ENCODE assay signal across 26 cellular contexts in genomic region chr19:30635026-30635985, GRCh38.
"Had no signal": no experiment of that assay in that cellular context is flagged by ENCODE, and none has a peak within 500 bp of the region (broad histone marks: within the 10 kb centered on the region; RNA-seq: fewer than 3 reads in every experiment).

No MANE protein-coding gene starts in this region.

- H3K4me1 Mint-ChIP-seq: central memory CD8-positive, alpha-beta T cell had no signal

- H3K4me2 ChIP-seq: SK-N-SH had no signal

- H3K9me3 Mint-ChIP-seq: activated CD8-positive, alpha-beta T cell treated with anti-CD3 and anti-CD28 coated beads for 36 hours; activated T-helper 2 cell treated with anti-CD3 and anti-CD28 coated beads, Interferon-gamma antibody, Interleukin-2, Interleukin-4, amounts not matched to agents 10 μg/mL and 5 μg/mL and 100 μg/mL, durations not matched to agents 14 hours and 24 hours and 36 hours; central memory CD8-positive, alpha-beta T cell had no signal

- ATAC-seq: activated CD4-positive, CD25-positive, alpha-beta regulatory T cell treated with anti-CD3 and anti-CD28 coated beads, Interleukin-2, amount 50 U/mL, for 24 hours; activated CD8-positive, alpha-beta T cell treated with anti-CD3 and anti-CD28 coated beads for 36 hours; activated T-cell treated with anti-CD3 and anti-CD28 coated beads, Interleukin-2, amount 50 U/mL, for 72 hours; K562 had no signal

- H3K27ac Mint-ChIP-seq: activated CD8-positive, alpha-beta T cell treated with anti-CD3 and anti-CD28 coated beads for 36 hours; activated T-cell treated with anti-CD3 and anti-CD28 coated beads, Interleukin-2, amount 50 U/mL, for 72 hours; activated T-helper 2 cell treated with anti-CD3 and anti-CD28 coated beads, Interferon-gamma antibody, Interleukin-2, Interleukin-4, amounts not matched to agents 10 μg/mL and 5 μg/mL and 100 μg/mL, durations not matched to agents 14 hours and 24 hours and 36 hours had no signal

- H3K4me3 Mint-ChIP-seq: activated CD8-positive, alpha-beta T cell treated with anti-CD3 and anti-CD28 coated beads for 36 hours; activated T-cell treated with anti-CD3 and anti-CD28 coated beads, Interleukin-2, amount 50 U/mL, for 72 hours; central memory CD8-positive, alpha-beta T cell had no signal

- H3K9ac ChIP-seq: SK-N-SH had no signal

- H3K27me3 Mint-ChIP-seq: central memory CD8-positive, alpha-beta T cell had no signal

- H3K27me3 ChIP-seq: Peyer's patch, SJCRH30 had no signal

- DNase-seq: activated CD4-positive, alpha-beta T cell treated with anti-CD3 and anti-CD28 coated beads for 4 hours; activated CD8-positive, alpha-beta memory T cell treated with anti-CD3 and anti-CD28 coated beads, Interleukin-2, amount 50 U/mL, for 4 hours; activated CD8-positive, alpha-beta T cell treated with anti-CD3 and anti-CD28 coated beads for 36 hours; activated naive CD4-positive, alpha-beta T cell treated with anti-CD3 and anti-CD28 coated beads, Interleukin-2, amount 50 U/mL, for 16 hours; activated T-cell treated with anti-CD3 and anti-CD28 coated beads, Interleukin-2, amount 50 U/mL, for 72 hours; aorta; Karpas-422; MM.1S; NCI-H1105; NCI-H1436; NCI-H1694 treated with DMSO at 0.1 percent for 48 hours; NCI-H2029 treated with DMSO at 0.1 percent for 48 hours; NCI-H2227 treated with DMSO at 0.1 percent for 48 hours; NCI-H510A; NCI-H69; NK-92 treated with Interleukin-12 subunit alpha and Interleukin-12 subunit beta, amount 100 ng/mL, for 24 hours; Peyer's patch; Right ventricle myocardium superior; SJCRH30; SK-N-SH; SW 1271 had no signal

- H3K9me3 ChIP-seq: Peyer's patch, SK-N-SH had no signal

- H3K27ac ChIP-seq: Peyer's patch, RWPE1, SJCRH30 had no signal

- H3K36me3 ChIP-seq: Peyer's patch, SJCRH30 had no signal

- H3K4me1 ChIP-seq: Peyer's patch, SJCRH30 had no signal

- H3K4me3 ChIP-seq: K562, Peyer's patch, SJCRH30 had no signal
